Comparison of ENCODE assay signal across 33 cellular contexts in genomic region chrX:2794336-2794735, GRCh38. TPM values are rescaled to one million over a fixed set of nuclear protein-coding genes. Genes with fewer than 3 reads are reported as not detected.
"Had no signal": no experiment of that assay in that cellular context is flagged by ENCODE, and none has a peak within 500 bp of the region (broad histone marks: within the 10 kb centered on the region; RNA-seq: fewer than 3 reads in every experiment).

No MANE protein-coding gene starts in this region.

- H3K27me3 ChIP-seq: adrenal gland, body of pancreas, esophagus squamous epithelium, gastroesophageal sphincter had no signal

- H3K36me3 Mint-ChIP-seq: activated naive CD4-positive, alpha-beta T cell treated with anti-CD3 and anti-CD28 coated beads, Interleukin-2, amount 50 U/mL, for 24 hours; activated naive CD8-positive, alpha-beta T cell treated with anti-CD3 and anti-CD28 coated beads for 36 hours had no signal

- H3K27me3 Mint-ChIP-seq: activated CD4-positive, alpha-beta memory T cell treated with anti-CD3 and anti-CD28 coated beads, Interleukin-2, amount 10 ng/mL, durations not matched to agents 7 days and 5 days; activated CD4-positive, alpha-beta T cell treated with anti-CD3 and anti-CD28 coated beads for 36 hours; activated CD4-positive, alpha-beta T cell treated with anti-CD3 and anti-CD28 coated beads, Interleukin-2, amount 10 ng/mL, durations not matched to agents 24 days and 14 days; activated naive CD4-positive, alpha-beta T cell treated with anti-CD3 and anti-CD28 coated beads, Interleukin-2, amount 50 U/mL, for 24 hours; activated naive CD8-positive, alpha-beta T cell treated with anti-CD3 and anti-CD28 coated beads for 36 hours; activated naive CD8-positive, alpha-beta T cell treated with anti-CD3 and anti-CD28 coated beads, Interleukin-2, amount 50 U/mL, for 24 hours had no signal

- ATAC-seq: activated CD4-positive, alpha-beta T cell treated with anti-CD3 and anti-CD28 coated beads for 36 hours; activated naive CD8-positive, alpha-beta T cell treated with anti-CD3 and anti-CD28 coated beads, Interleukin-2, amount 50 U/mL, for 24 hours; body of pancreas; effector memory CD8-positive, alpha-beta T cell; gastroesophageal sphincter; heart right ventricle had no signal

- H3K27ac ChIP-seq: adrenal gland, body of pancreas, epithelial cell of prostate, esophagus squamous epithelium, gastroesophageal sphincter, heart right ventricle had no signal

- H3K9me3 ChIP-seq: adrenal gland, body of pancreas, esophagus squamous epithelium, gastroesophageal sphincter, heart right ventricle had no signal

- H3K27ac Mint-ChIP-seq: activated CD4-positive, alpha-beta memory T cell treated with anti-CD3 and anti-CD28 coated beads, Interleukin-2, amount 10 ng/mL, durations not matched to agents 7 days and 5 days; activated CD4-positive, alpha-beta T cell treated with anti-CD3 and anti-CD28 coated beads for 36 hours; activated CD4-positive, alpha-beta T cell treated with anti-CD3 and anti-CD28 coated beads, Interleukin-2, amount 10 ng/mL, durations not matched to agents 24 days and 14 days; activated naive CD4-positive, alpha-beta T cell treated with anti-CD3 and anti-CD28 coated beads for 36 hours; activated naive CD4-positive, alpha-beta T cell treated with anti-CD3 and anti-CD28 coated beads, Interleukin-2, amount 50 U/mL, for 24 hours; activated naive CD8-positive, alpha-beta T cell treated with anti-CD3 and anti-CD28 coated beads for 36 hours; activated naive CD8-positive, alpha-beta T cell treated with anti-CD3 and anti-CD28 coated beads, Interleukin-2, amount 50 U/mL, for 24 hours; activated T-cell treated with anti-CD3 and anti-CD28 coated beads, Interleukin-2, amount 50 U/mL, for 24 hours; activated T-helper 2 cell treated with anti-CD3 and anti-CD28 coated beads, Interferon-gamma antibody, Interleukin-2, Interleukin-4, amounts not matched to agents 10 μg/mL and 5 μg/mL and 100 μg/mL, durations not matched to agents 14 hours and 24 hours and 36 hours; effector memory CD8-positive, alpha-beta T cell had no signal

- H3K4me3 Mint-ChIP-seq: activated CD4-positive, alpha-beta memory T cell treated with anti-CD3 and anti-CD28 coated beads, Interleukin-2, amount 10 ng/mL, durations not matched to agents 7 days and 5 days; activated CD4-positive, alpha-beta T cell treated with anti-CD3 and anti-CD28 coated beads for 36 hours; activated CD4-positive, alpha-beta T cell treated with anti-CD3 and anti-CD28 coated beads, Interleukin-2, amount 10 ng/mL, durations not matched to agents 24 days and 14 days; activated naive CD4-positive, alpha-beta T cell treated with anti-CD3 and anti-CD28 coated beads for 36 hours; activated naive CD4-positive, alpha-beta T cell treated with anti-CD3 and anti-CD28 coated beads, Interleukin-2, amount 50 U/mL, for 24 hours; activated naive CD8-positive, alpha-beta T cell treated with anti-CD3 and anti-CD28 coated beads for 36 hours; activated naive CD8-positive, alpha-beta T cell treated with anti-CD3 and anti-CD28 coated beads, Interleukin-2, amount 50 U/mL, for 24 hours; activated T-cell treated with anti-CD3 and anti-CD28 coated beads, Interleukin-2, amount 50 U/mL, for 24 hours; effector memory CD8-positive, alpha-beta T cell had no signal

- H3K4me1 ChIP-seq: adrenal gland, body of pancreas, esophagus squamous epithelium, gastroesophageal sphincter, heart right ventricle had no signal

- H3K4me3 ChIP-seq: adrenal gland, body of pancreas, esophagus squamous epithelium, gastroesophageal sphincter, heart right ventricle had no signal

- H3K4me1 Mint-ChIP-seq: activated CD4-positive, alpha-beta memory T cell treated with anti-CD3 and anti-CD28 coated beads, Interleukin-2, amount 10 ng/mL, durations not matched to agents 7 days and 5 days; activated CD4-positive, alpha-beta T cell treated with anti-CD3 and anti-CD28 coated beads for 36 hours; activated CD4-positive, alpha-beta T cell treated with anti-CD3 and anti-CD28 coated beads, Interleukin-2, amount 10 ng/mL, durations not matched to agents 24 days and 14 days; activated naive CD4-positive, alpha-beta T cell treated with anti-CD3 and anti-CD28 coated beads, Interleukin-2, amount 50 U/mL, for 24 hours; activated naive CD8-positive, alpha-beta T cell treated with anti-CD3 and anti-CD28 coated beads for 36 hours had no signal

- H3K36me3 ChIP-seq: adrenal gland, esophagus squamous epithelium, gastroesophageal sphincter, heart right ventricle had no signal

- DNase-seq: activated CD4-positive, alpha-beta memory T cell treated with anti-CD3 and anti-CD28 coated beads, Interleukin-2, amount 10 ng/mL, durations not matched to agents 7 days and 5 days; activated CD4-positive, alpha-beta T cell treated with anti-CD3 and anti-CD28 coated beads for 36 hours; activated CD4-positive, alpha-beta T cell treated with anti-CD3 and anti-CD28 coated beads, Interleukin-2, amount 10 ng/mL, durations not matched to agents 24 days and 14 days; activated CD4-positive, CD25-positive, alpha-beta regulatory T cell; activated CD4-positive, CD25-positive, alpha-beta regulatory T cell treated with anti-CD3 and anti-CD28 coated beads, Interleukin-2, amount 50 U/mL, for 72 hours; activated CD8-positive, alpha-beta memory T cell treated with anti-CD3 and anti-CD28 coated beads, Interleukin-2, amount 50 U/mL, for 48 hours; activated effector memory CD4-positive, alpha-beta T cell treated with anti-CD3 and anti-CD28 coated beads, Interleukin-2, amount 50 U/mL, for 16 hours; activated naive CD4-positive, alpha-beta T cell treated with anti-CD3 and anti-CD28 coated beads for 36 hours; activated naive CD8-positive, alpha-beta T cell treated with anti-CD3 and anti-CD28 coated beads for 36 hours; activated naive CD8-positive, alpha-beta T cell treated with anti-CD3 and anti-CD28 coated beads, Interleukin-2, amount 50 U/mL, for 24 hours; activated T-cell treated with anti-CD3 and anti-CD28 coated beads for 4 hours; activated T-cell treated with anti-CD3 and anti-CD28 coated beads, Interleukin-2, amount 50 U/mL, for 24 hours; adrenal gland; amygdala; aorta; body of pancreas; cortex of kidney; dermis blood vessel endothelial cell; effector CD4-positive, alpha-beta T cell; effector memory CD8-positive, alpha-beta T cell; esophagus squamous epithelium; foreskin melanocyte; heart right ventricle; T-helper 9 cell had no signal

- H3K9me3 Mint-ChIP-seq: activated CD4-positive, alpha-beta memory T cell treated with anti-CD3 and anti-CD28 coated beads, Interleukin-2, amount 10 ng/mL, durations not matched to agents 7 days and 5 days; activated CD4-positive, alpha-beta T cell treated with anti-CD3 and anti-CD28 coated beads, Interleukin-2, amount 10 ng/mL, durations not matched to agents 24 days and 14 days; activated naive CD4-positive, alpha-beta T cell treated with anti-CD3 and anti-CD28 coated beads for 36 hours; activated naive CD4-positive, alpha-beta T cell treated with anti-CD3 and anti-CD28 coated beads, Interleukin-2, amount 50 U/mL, for 24 hours; activated naive CD8-positive, alpha-beta T cell treated with anti-CD3 and anti-CD28 coated beads for 36 hours; activated naive CD8-positive, alpha-beta T cell treated with anti-CD3 and anti-CD28 coated beads, Interleukin-2, amount 50 U/mL, for 24 hours; activated T-cell treated with anti-CD3 and anti-CD28 coated beads, Interleukin-2, amount 50 U/mL, for 24 hours; activated T-helper 2 cell treated with anti-CD3 and anti-CD28 coated beads, Interferon-gamma antibody, Interleukin-2, Interleukin-4, amounts not matched to agents 10 μg/mL and 5 μg/mL and 100 μg/mL, durations not matched to agents 14 hours and 24 hours and 36 hours; effector memory CD8-positive, alpha-beta T cell had no signal

RNA-seq across cellular contexts. Expression of gene GYG2, which starts 34.4 kb away (rescaled TPM):
- total RNA-seq: activated CD4-positive, alpha-beta memory T cell treated with anti-CD3 and anti-CD28 coated beads, Interleukin-2, amount 10 ng/mL, durations not matched to agents 7 days and 5 days; activated CD4-positive, alpha-beta T cell treated with anti-CD3 and anti-CD28 coated beads for 36 hours; activated CD4-positive, alpha-beta T cell treated with anti-CD3 and anti-CD28 coated beads, Interleukin-2, amount 10 ng/mL, durations not matched to agents 24 days and 14 days; activated naive CD4-positive, alpha-beta T cell treated with anti-CD3 and anti-CD28 coated beads for 36 hours; activated naive CD8-positive, alpha-beta T cell treated with anti-CD3 and anti-CD28 coated beads for 36 hours; activated T-helper 2 cell treated with anti-CD3 and anti-CD28 coated beads, Interferon-gamma antibody, Interleukin-2, Interleukin-4, amounts not matched to agents 10 μg/mL and 5 μg/mL and 100 μg/mL, durations not matched to agents 14 hours and 24 hours and 36 hours; T-helper 1 cell treated with Interleukin-12 subunit alpha and Interleukin-12 subunit beta and Interleukin-4 antibody, amounts not matched to agents 30 ng/mL and 1 ng/mL, for 36 hours; T-helper 2 cell treated with Interferon-gamma antibody and Interleukin-4, amounts not matched to agents 100 ng/mL and 5 ng/mL, for 36 hours had no signal

RNA-seq across cellular contexts. Expression of gene XG, which starts 42.5 kb away (rescaled TPM):
- total RNA-seq: activated CD4-positive, alpha-beta memory T cell treated with anti-CD3 and anti-CD28 coated beads, Interleukin-2, amount 10 ng/mL, durations not matched to agents 7 days and 5 days; activated CD4-positive, alpha-beta T cell treated with anti-CD3 and anti-CD28 coated beads for 36 hours; activated CD4-positive, alpha-beta T cell treated with anti-CD3 and anti-CD28 coated beads, Interleukin-2, amount 10 ng/mL, durations not matched to agents 24 days and 14 days; activated naive CD4-positive, alpha-beta T cell treated with anti-CD3 and anti-CD28 coated beads for 36 hours; activated naive CD8-positive, alpha-beta T cell treated with anti-CD3 and anti-CD28 coated beads for 36 hours; activated T-helper 2 cell treated with anti-CD3 and anti-CD28 coated beads, Interferon-gamma antibody, Interleukin-2, Interleukin-4, amounts not matched to agents 10 μg/mL and 5 μg/mL and 100 μg/mL, durations not matched to agents 14 hours and 24 hours and 36 hours; adrenal gland; chondrocyte; endothelial cell of umbilical vein; glomerular endothelial cell; T-helper 2 cell treated with Interferon-gamma antibody and Interleukin-4, amounts not matched to agents 100 ng/mL and 5 ng/mL, for 36 hours had no signal
